Comparison of ENCODE assay signal across 1 cellular context in the genomic region with DNA sequence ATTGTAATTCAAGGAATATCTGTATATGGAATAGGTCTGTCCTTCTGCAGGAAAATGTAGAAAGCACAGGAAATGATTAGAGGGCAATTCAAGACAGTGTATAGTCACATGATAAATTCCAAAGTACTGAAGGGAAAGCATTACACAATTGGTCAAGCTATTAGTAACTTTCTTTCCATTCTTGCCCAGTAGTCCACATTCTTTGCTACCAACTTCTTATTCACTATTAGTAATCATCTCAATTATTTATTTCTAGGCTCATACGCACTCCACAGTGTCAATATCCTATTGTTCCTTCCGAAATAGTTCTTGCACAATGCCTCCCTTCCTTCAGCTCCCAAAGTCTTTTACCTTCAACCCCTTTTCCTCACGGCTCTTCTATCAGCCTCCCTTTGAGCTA.
TF ChIP-seq lines count a peak whose summit lies in the region.

No MANE protein-coding gene starts in this region.

TF ChIP-seq in IMR-90, 13 proteins besides CTCF, POLR2A, EP300 and RAD21:
- no peak for TF ChIP-seq BHLHE40 (IDR thresholded peaks at IDR 0.05; ENCODE audit: low read depth, low read length)
- peak; percentile 61 for TF ChIP-seq CEBPB (IDR thresholded peaks at IDR 0.05; ENCODE audit: low read depth, low read length)
